ENCODE assay signal across 1 cellular context in genomic region chr12:62933871-62934798, GRCh38.
TF ChIP-seq lines count a peak whose summit lies in the region.

No MANE protein-coding gene starts in this region.

TF ChIP-seq in HepG2, 621 proteins besides CTCF, POLR2A, EP300 and RAD21 (continued from another document):
- TF ChIP-seq, protein P1, sequence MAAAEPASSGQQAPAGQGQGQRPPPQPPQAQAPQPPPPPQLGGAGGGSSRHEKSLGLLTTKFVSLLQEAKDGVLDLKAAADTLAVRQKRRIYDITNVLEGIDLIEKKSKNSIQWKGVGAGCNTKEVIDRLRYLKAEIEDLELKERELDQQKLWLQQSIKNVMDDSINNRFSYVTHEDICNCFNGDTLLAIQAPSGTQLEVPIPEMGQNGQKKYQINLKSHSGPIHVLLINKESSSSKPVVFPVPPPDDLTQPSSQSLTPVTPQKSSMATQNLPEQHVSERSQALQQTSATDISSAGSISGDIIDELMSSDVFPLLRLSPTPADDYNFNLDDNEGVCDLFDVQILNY (CRISPR knock-in tag; conservative IDR thresholded peaks at IDR 0.05) = no peak
- no peak for TF ChIP-seq PLSCR1 (CRISPR knock-in tag; IDR thresholded peaks at IDR 0.05; ENCODE audit: borderline replicate concordance)
- TF ChIP-seq KLF15 (CRISPR knock-in tag; IDR thresholded peaks at IDR 0.05; ENCODE audit: borderline replicate concordance) = no peak
- TF ChIP-seq ZKSCAN8 (CRISPR knock-in tag; IDR thresholded peaks at IDR 0.05; ENCODE audit: borderline replicate concordance) = no peak
- 0 out of 2 replicates have a peak, but pooled peaks have one; percentile 14 for TF ChIP-seq KDM1A (CRISPR knock-in tag; IDR thresholded peaks at IDR 0.05)
- TF ChIP-seq ZMYM3 (CRISPR knock-in tag; IDR thresholded peaks at IDR 0.05) = peak; percentile 77
- no peak for TF ChIP-seq SETDB1 (CRISPR knock-in tag; IDR thresholded peaks at IDR 0.05; ENCODE audit: borderline replicate concordance)
- TF ChIP-seq, protein P2, sequence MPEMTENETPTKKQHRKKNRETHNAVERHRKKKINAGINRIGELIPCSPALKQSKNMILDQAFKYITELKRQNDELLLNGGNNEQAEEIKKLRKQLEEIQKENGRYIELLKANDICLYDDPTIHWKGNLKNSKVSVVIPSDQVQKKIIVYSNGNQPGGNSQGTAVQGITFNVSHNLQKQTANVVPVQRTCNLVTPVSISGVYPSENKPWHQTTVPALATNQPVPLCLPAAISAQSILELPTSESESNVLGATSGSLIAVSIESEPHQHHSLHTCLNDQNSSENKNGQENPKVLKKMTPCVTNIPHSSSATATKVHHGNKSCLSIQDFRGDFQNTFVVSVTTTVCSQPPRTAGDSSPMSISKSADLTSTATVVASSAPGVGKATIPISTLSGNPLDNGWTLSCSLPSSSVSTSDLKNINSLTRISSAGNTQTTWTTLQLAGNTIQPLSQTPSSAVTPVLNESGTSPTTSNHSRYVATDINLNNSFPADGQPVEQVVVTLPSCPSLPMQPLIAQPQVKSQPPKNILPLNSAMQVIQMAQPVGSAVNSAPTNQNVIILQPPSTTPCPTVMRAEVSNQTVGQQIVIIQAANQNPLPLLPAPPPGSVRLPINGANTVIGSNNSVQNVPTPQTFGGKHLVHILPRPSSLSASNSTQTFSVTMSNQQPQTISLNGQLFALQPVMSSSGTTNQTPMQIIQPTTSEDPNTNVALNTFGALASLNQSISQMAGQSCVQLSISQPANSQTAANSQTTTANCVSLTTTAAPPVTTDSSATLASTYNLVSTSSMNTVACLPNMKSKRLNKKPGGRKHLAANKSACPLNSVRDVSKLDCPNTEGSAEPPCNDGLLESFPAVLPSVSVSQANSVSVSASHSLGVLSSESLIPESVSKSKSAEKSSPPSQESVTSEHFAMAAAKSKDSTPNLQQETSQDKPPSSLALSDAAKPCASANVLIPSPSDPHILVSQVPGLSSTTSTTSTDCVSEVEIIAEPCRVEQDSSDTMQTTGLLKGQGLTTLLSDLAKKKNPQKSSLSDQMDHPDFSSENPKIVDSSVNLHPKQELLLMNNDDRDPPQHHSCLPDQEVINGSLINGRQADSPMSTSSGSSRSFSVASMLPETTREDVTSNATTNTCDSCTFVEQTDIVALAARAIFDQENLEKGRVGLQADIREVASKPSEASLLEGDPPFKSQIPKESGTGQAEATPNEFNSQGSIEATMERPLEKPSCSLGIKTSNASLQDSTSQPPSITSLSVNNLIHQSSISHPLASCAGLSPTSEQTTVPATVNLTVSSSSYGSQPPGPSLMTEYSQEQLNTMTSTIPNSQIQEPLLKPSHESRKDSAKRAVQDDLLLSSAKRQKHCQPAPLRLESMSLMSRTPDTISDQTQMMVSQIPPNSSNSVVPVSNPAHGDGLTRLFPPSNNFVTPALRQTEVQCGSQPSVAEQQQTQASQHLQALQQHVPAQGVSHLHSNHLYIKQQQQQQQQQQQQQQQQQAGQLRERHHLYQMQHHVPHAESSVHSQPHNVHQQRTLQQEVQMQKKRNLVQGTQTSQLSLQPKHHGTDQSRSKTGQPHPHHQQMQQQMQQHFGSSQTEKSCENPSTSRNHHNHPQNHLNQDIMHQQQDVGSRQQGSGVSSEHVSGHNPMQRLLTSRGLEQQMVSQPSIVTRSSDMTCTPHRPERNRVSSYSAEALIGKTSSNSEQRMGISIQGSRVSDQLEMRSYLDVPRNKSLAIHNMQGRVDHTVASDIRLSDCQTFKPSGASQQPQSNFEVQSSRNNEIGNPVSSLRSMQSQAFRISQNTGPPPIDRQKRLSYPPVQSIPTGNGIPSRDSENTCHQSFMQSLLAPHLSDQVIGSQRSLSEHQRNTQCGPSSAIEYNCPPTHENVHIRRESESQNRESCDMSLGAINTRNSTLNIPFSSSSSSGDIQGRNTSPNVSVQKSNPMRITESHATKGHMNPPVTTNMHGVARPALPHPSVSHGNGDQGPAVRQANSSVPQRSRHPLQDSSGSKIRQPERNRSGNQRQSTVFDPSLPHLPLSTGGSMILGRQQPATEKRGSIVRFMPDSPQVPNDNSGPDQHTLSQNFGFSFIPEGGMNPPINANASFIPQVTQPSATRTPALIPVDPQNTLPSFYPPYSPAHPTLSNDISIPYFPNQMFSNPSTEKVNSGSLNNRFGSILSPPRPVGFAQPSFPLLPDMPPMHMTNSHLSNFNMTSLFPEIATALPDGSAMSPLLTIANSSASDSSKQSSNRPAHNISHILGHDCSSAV (CRISPR knock-in tag; IDR thresholded peaks at IDR 0.05; ENCODE audit: borderline replicate concordance) = no peak
